In the genomic region with DNA sequence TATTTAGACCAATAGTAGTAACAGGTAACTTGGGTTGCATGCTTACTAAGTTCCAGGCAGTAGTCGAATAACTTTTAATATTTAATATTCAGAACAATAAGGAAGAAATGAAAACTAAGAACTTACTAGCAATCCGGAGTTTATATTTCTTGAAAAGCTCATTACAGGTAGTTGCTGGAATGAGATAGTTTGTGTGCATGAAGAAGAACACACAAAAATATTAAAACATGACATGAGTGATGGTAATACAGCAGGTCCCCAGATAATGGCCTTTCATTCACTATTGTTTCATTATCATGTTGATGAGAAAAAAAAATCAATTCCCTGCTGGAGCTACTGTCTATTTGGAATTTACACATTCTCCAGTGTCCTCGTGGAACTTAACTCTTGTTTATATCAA, we compare ENCODE assay signal across 1 cellular context.
TF ChIP-seq lines count a peak whose summit lies in the region.

No MANE protein-coding gene starts in this region.

TF ChIP-seq in K562, 482 proteins besides CTCF, POLR2A, EP300 and RAD21:
- TF ChIP-seq MED1 (CRISPR knock-in tag; IDR thresholded peaks at IDR 0.05; ENCODE audit: borderline replicate concordance) (no peak), ZNF23 (CRISPR knock-in tag; IDR thresholded peaks at IDR 0.05) (no peak), ETV1 (tag; conservative IDR thresholded peaks at IDR 0.05; ENCODE audit: low read depth) (no peak), HDAC8 (tag; IDR thresholded peaks at IDR 0.05) (no peak), RNF2 (IDR thresholded peaks at IDR 0.05) (no peak), BRD4 (IDR thresholded peaks at IDR 0.05) (no peak), BRF1 (IDR thresholded peaks at IDR 0.05; ENCODE audit: borderline replicate concordance, extremely low read depth, insufficient read length) (no peak), SIX5 (IDR thresholded peaks at IDR 0.05; ENCODE audit: borderline replicate concordance in 1 of 2, insufficient read depth in 1 of 2, low read depth in 1 of 2, low read length in 2 of 2) (no peak), SNRNP70 (optimal IDR thresholded peaks at IDR 0.05; ENCODE audit: low read depth, low read length) (no peak), NFRKB (IDR thresholded peaks at IDR 0.05; ENCODE audit: low read depth) (no peak), ZNF184 (CRISPR knock-in tag; IDR thresholded peaks at IDR 0.05) (no peak), THRAP3 (IDR thresholded peaks at IDR 0.05; ENCODE audit: borderline replicate concordance) (no peak), FOXJ3 (CRISPR knock-in tag; IDR thresholded peaks at IDR 0.05) (no peak), NCOR1 (IDR thresholded peaks at IDR 0.05) (no peak), RB1 (IDR thresholded peaks at IDR 0.05; ENCODE audit: low read depth) (no peak)
- TF ChIP-seq, protein P1, sequence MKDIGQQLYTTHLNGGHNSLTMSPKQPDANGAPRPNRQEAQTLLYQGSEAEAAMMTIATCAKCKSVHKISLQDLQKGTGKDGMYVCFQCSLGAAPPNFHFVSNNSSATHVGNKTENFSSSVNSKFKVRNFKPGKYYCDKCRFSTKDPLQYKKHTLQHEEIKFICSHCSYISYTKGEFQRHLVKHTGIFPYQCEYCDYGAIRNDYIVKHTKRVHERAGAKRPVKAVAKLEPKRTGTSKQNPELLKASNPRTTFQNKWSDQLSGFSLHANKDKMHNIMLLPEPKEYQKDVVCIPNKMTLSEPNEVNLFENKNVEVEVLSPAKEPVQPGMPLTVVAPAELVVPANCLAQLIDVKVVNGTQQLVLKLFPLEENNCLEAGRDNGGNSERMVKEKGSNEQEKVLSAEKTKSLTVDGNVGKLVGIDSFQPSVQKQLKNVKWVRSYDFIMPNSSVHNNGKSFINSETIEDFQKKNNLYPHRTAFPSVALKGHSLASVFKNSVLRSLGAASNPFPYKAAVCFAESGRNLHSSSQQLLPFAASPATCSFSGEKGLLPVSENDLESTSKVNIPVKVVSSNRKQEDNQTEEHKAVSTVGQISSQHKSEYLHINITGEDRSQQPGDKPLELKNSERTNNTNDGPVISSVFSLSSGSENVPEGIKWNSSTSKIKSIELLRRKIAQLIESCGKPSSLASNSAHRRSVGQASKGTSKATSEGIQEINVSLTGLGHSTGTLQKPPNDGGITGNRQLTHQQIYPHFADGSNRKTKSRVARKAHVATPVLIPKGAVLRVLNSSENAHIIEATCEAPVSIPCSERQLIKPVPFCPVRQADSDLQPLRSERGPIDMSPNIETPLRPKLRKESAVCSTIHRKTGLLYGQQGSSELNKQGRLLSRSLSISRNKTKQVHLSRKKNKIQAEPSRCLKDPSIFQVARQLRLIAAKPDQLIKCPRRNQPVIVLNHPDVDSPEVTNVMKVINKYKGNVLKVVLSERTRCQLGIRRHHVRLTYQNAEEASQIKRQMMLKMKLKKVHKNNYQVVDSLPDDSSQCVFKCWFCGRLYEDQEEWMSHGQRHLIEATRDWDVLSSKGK (CRISPR knock-in tag; IDR thresholded peaks at IDR 0.05) = no peak
- TF ChIP-seq, protein P2, sequence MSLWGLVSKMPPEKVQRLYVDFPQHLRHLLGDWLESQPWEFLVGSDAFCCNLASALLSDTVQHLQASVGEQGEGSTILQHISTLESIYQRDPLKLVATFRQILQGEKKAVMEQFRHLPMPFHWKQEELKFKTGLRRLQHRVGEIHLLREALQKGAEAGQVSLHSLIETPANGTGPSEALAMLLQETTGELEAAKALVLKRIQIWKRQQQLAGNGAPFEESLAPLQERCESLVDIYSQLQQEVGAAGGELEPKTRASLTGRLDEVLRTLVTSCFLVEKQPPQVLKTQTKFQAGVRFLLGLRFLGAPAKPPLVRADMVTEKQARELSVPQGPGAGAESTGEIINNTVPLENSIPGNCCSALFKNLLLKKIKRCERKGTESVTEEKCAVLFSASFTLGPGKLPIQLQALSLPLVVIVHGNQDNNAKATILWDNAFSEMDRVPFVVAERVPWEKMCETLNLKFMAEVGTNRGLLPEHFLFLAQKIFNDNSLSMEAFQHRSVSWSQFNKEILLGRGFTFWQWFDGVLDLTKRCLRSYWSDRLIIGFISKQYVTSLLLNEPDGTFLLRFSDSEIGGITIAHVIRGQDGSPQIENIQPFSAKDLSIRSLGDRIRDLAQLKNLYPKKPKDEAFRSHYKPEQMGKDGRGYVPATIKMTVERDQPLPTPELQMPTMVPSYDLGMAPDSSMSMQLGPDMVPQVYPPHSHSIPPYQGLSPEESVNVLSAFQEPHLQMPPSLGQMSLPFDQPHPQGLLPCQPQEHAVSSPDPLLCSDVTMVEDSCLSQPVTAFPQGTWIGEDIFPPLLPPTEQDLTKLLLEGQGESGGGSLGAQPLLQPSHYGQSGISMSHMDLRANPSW (CRISPR knock-in tag; IDR thresholded peaks at IDR 0.05) = no peak
- TF ChIP-seq, protein P3, sequence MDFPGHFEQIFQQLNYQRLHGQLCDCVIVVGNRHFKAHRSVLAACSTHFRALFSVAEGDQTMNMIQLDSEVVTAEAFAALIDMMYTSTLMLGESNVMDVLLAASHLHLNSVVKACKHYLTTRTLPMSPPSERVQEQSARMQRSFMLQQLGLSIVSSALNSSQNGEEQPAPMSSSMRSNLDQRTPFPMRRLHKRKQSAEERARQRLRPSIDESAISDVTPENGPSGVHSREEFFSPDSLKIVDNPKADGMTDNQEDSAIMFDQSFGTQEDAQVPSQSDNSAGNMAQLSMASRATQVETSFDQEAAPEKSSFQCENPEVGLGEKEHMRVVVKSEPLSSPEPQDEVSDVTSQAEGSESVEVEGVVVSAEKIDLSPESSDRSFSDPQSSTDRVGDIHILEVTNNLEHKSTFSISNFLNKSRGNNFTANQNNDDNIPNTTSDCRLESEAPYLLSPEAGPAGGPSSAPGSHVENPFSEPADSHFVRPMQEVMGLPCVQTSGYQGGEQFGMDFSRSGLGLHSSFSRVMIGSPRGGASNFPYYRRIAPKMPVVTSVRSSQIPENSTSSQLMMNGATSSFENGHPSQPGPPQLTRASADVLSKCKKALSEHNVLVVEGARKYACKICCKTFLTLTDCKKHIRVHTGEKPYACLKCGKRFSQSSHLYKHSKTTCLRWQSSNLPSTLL (IDR thresholded peaks at IDR 0.05) = no peak
